ENCODE assay signal across 15 cellular contexts in the genomic region with DNA sequence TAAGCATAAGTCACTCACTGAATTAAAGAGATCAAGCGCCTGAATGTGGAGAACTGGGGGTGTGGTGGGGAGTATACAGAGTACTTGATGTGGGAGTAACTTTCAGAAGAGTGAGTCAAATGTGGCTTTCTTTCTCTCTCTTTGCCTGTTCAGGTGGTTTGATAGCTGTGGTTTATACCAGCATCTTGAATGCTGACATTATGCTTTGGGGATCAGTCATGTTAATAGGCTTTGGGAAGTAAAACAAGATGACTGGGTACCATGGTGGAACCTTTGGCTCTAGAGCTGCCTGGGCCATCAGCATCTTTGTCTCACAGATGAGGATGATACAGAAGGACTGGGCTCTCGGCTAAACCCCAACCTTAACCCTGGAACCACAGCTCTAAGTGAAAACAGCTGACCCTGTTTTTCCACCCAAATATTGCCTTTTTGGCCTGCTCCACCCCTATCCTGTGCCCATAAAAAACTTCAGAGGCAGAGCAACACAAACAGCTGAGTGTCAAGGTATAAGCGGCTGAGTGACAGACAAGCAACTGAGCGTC. TPM values are rescaled to one million over a fixed set of nuclear protein-coding genes. Genes with fewer than 3 reads are reported as not detected.
DNase-seq lines count a peak whose midpoint lies in the region; ATAC-seq and TF ChIP-seq lines count a peak whose summit lies in the region.
"Had no signal": no experiment of that assay in that cellular context is flagged by ENCODE, and none has a peak within 500 bp of the region (broad histone marks: within the 10 kb centered on the region; RNA-seq: fewer than 3 reads in every experiment).

No MANE protein-coding gene starts in this region.

- no peaks in the 10 kb centered on the region for H3K9me3 ChIP-seq in MM.1S (replicated peaks; ENCODE audit: insufficient read depth, low read length)
- H3K9me3 ChIP-seq: breast epithelium had no signal

- no peak overlapping the region for H3K27ac ChIP-seq in MM.1S (ENCODE audit: low read length)
- H3K27ac ChIP-seq: breast epithelium, C4-2B, PC-9 had no signal

- peaks cover 57% of the 10 kb centered on the region for H3K27me3 Mint-ChIP-seq in activated naive CD4-positive, alpha-beta T cell treated with anti-CD3 and anti-CD28 coated beads, Interleukin-2, amount 10 ng/mL, durations not matched to agents 7 days and 5 days

- no peak overlapping the region for H3K4me3 Mint-ChIP-seq in activated naive CD4-positive, alpha-beta T cell treated with anti-CD3 and anti-CD28 coated beads, Interleukin-2, amount 10 ng/mL, durations not matched to agents 7 days and 5 days
- H3K4me3 Mint-ChIP-seq: effector memory CD8-positive, alpha-beta T cell had no signal

- no peak overlapping the region for H3K27ac Mint-ChIP-seq in activated naive CD4-positive, alpha-beta T cell treated with anti-CD3 and anti-CD28 coated beads, Interleukin-2, amount 10 ng/mL, durations not matched to agents 7 days and 5 days
- H3K27ac Mint-ChIP-seq: effector memory CD8-positive, alpha-beta T cell had no signal

- intact Hi-C loops in Right ventricle myocardium superior (cut with DNase I) = loop anchor here (10.0 kb wide), 1 partner anchor 83 kb away; no protein-coding TSS in a partner anchor

- peaks cover 18% of the 10 kb centered on the region for H3K4me1 Mint-ChIP-seq in activated naive CD4-positive, alpha-beta T cell treated with anti-CD3 and anti-CD28 coated beads, Interleukin-2, amount 10 ng/mL, durations not matched to agents 7 days and 5 days

- no peaks in the 10 kb centered on the region for H3K27me3 ChIP-seq in MM.1S (replicated peaks; ENCODE audit: insufficient read depth, low read length)
- H3K27me3 ChIP-seq: breast epithelium had no signal

- H3K4me3 ChIP-seq in MM.1S (ENCODE audit: low read length) = no peak overlapping the region
- H3K4me3 ChIP-seq: breast epithelium, PC-9 had no signal

- no peaks in the 10 kb centered on the region for H4K20me1 ChIP-seq in MM.1S (ENCODE audit: insufficient read depth, low read length)

- no peak overlapping the region for H3K9ac ChIP-seq in MM.1S (ENCODE audit: low read length)

- CTCF ChIA-PET in activated naive CD4-positive, alpha-beta T cell treated with anti-CD3 and anti-CD28 coated beads, Interleukin-2, amount 10 ng/mL, durations not matched to agents 7 days and 5 days (lab: Charles Lee) = interaction anchor here (0.6 to 1.0 kb wide), 2 partner anchors 68 to 204 kb away, joined by 3 read pairs; no protein-coding TSS in a partner anchor

- H3K36me3 ChIP-seq in MM.1S (replicated peaks; ENCODE audit: insufficient read depth, low read length) = no peaks in the 10 kb centered on the region
- H3K36me3 ChIP-seq: breast epithelium had no signal

- H3K4me1 ChIP-seq in MM.1S (ENCODE audit: low read length) = no peaks in the 10 kb centered on the region
- H3K4me1 ChIP-seq: breast epithelium had no signal

- in situ Hi-C loops in GM13976 (cut with MboI; ENCODE audit: low sequenced_read_pairs, unreplicated experiment) = no loop called here

- H3K79me2 ChIP-seq in MM.1S (ENCODE audit: low read length) = no peaks in the 10 kb centered on the region

- H3F3A ChIP-seq in MM.1S (ENCODE audit: insufficient read depth, low read length) = no peaks in the 10 kb centered on the region; the same call in 1 of the 2 replicates

- H3K9me2 ChIP-seq in MM.1S (replicated peaks; ENCODE audit: insufficient read depth, low read length) = no peaks in the 10 kb centered on the region

- no peak overlapping the region for H3K4me2 ChIP-seq in MM.1S (ENCODE audit: low read depth, low read length)
- H3K4me2 ChIP-seq: PC-9 had no signal

- peak; percentile 50 for DNase-seq in GM13976 (ENCODE audit: low spot score)
- peak; percentile 8 for DNase-seq in MM.1S
- peak; percentile 44 for DNase-seq in activated naive CD4-positive, alpha-beta T cell treated with anti-CD3 and anti-CD28 coated beads, Interleukin-2, amount 10 ng/mL, durations not matched to agents 7 days and 5 days
- peak; percentile 17 to 44 for DNase-seq in stimulated activated CD4-positive, alpha-beta T cell treated with anti-CD3 and anti-CD28 coated beads, Interleukin-4, amount 100 ng/mL, for 48 hours (ENCODE audit: low read depth in 2 of 2)
- DNase-seq in erythroblast (lab: John Stamatoyannopoulos, UW) = no peak
- DNase-seq in NCI-H1092 treated with DMSO at 0.1 percent for 48 hours (lab: John Stamatoyannopoulos, UW) = no peak
- DNase-seq in Right ventricle myocardium superior = no peak
- no peak for DNase-seq in activated effector memory CD4-positive, alpha-beta T cell treated with anti-CD3 and anti-CD28 coated beads, Interleukin-2, amount 50 U/mL, for 16 hours
- DNase-seq: effector memory CD8-positive, alpha-beta T cell; foreskin melanocyte; mammary epithelial cell; NCI-H1092; PC-9 had no signal

- no peak for TF ChIP-seq POLR2A in erythroblast (IDR thresholded peaks at IDR 0.05; ENCODE audit: low read length)

- no peaks in the 10 kb centered on the region for H3K9me3 Mint-ChIP-seq in activated naive CD4-positive, alpha-beta T cell treated with anti-CD3 and anti-CD28 coated beads, Interleukin-2, amount 10 ng/mL, durations not matched to agents 7 days and 5 days
- H3K9me3 Mint-ChIP-seq: effector memory CD8-positive, alpha-beta T cell had no signal

- H3K36me3 Mint-ChIP-seq in activated naive CD4-positive, alpha-beta T cell treated with anti-CD3 and anti-CD28 coated beads, Interleukin-2, amount 10 ng/mL, durations not matched to agents 7 days and 5 days = no peaks in the 10 kb centered on the region

- no peak overlapping the region for H2AFZ ChIP-seq in MM.1S (ENCODE audit: low read length)
- H2AFZ ChIP-seq: PC-9 had no signal

- TF ChIP-seq CTCF in GM13976 (IDR thresholded peaks at IDR 0.05; ENCODE audit: borderline replicate concordance, control extremely low read depth, extremely low read depth, insufficient read depth, missing control alignments) (no peak), MM.1S (IDR thresholded peaks at IDR 0.05; ENCODE audit: low read length) (no peak)

- no peak for ATAC-seq in Right ventricle myocardium superior (ENCODE audit: poor library complexity)
- ATAC-seq: effector memory CD8-positive, alpha-beta T cell had no signal

RNA-seq across cellular contexts. Expression of gene GNAZ, which starts 58.2 kb away (rescaled TPM):
- total RNA-seq in Right ventricle myocardium superior = 3.1 TPM

Comparison
In these comparisons a context has a peak if more than half of its experiments do, and no peak if none do; other contexts are left out.
1. DNase-seq: peak in GM13976 (single experiment), MM.1S (single experiment), activated naive CD4-positive, alpha-beta T cell treated with anti-CD3 and anti-CD28 coated beads, Interleukin-2, amount 10 ng/mL, durations not matched to agents 7 days and 5 days (single experiment) and stimulated activated CD4-positive, alpha-beta T cell treated with anti-CD3 and anti-CD28 coated beads, Interleukin-4, amount 100 ng/mL, for 48 hours (2 of 2); none in erythroblast (0 of 2), NCI-H1092 treated with DMSO at 0.1 percent for 48 hours (single experiment), Right ventricle myocardium superior (single experiment) and activated effector memory CD4-positive, alpha-beta T cell treated with anti-CD3 and anti-CD28 coated beads, Interleukin-2, amount 50 U/mL, for 16 hours (single experiment).